ENCODE assay signal across 8 cellular contexts in genomic region chr10:78657622-78658165, GRCh38.
DNase-seq lines count a peak whose midpoint lies in the region; ATAC-seq, FAIRE-seq and TF ChIP-seq lines count a peak whose summit lies in the region.

No MANE protein-coding gene starts in this region.

- H3K4me1 ChIP-seq in keratinocyte (ENCODE audit: control insufficient read depth, extremely low read depth, insufficient read depth, low read length) = no peaks in the 10 kb centered on the region

- peaks cover 11% of the 10 kb centered on the region for H3K27me3 Mint-ChIP-seq in activated B cell treated with CpG ODN at 0.5 μM for 24 hours

- no peak overlapping the region for H3K27ac Mint-ChIP-seq in activated B cell treated with CpG ODN at 0.5 μM for 24 hours

- intact Hi-C loops in activated B cell treated with CpG ODN at 0.5 μM for 24 hours (cut with micrococcal nuclease) = loop anchor here (1.0 kb wide), 2 partner anchors 537 to 610 kb away; no protein-coding TSS in a partner anchor

- peak; percentile 71 for ATAC-seq in GM19351 (IDR thresholded peaks at IDR 0.05; ENCODE audit: unreplicated experiment)
- ATAC-seq in activated B cell treated with CpG ODN at 0.5 μM for 24 hours (ENCODE audit: low read depth) = no peak

- H3K4me2 ChIP-seq in keratinocyte (ENCODE audit: control insufficient read depth, extremely low read depth, insufficient read depth, low read depth, low read length) = no peak overlapping the region

- dilution Hi-C loops in keratinocyte (cut with MboI; ENCODE audit: extremely low pct_ligation_motif_present, low sequenced_read_pairs) = no loop called here

- TF ChIP-seq CTCF in activated B cell treated with CpG ODN at 0.5 μM for 24 hours (IDR thresholded peaks at IDR 0.05) (no peak), bronchial epithelial cell (IDR thresholded peaks at IDR 0.05; ENCODE audit: insufficient read depth, low read length, severe bottlenecking) (peak; percentile 95), keratinocyte (optimal IDR thresholded peaks at IDR 0.05 in 1 of 3, IDR thresholded peaks at IDR 0.05 in 1 of 3, conservative IDR thresholded peaks at IDR 0.05 in 1 of 3; ENCODE audit: extremely low read depth in 1 of 3, insufficient read depth in 2 of 3, low read length in 3 of 3) (peak; percentile 66 to 91 (median 89))

- H3K4me3 ChIP-seq in bronchial epithelial cell (ENCODE audit: low read depth, low read length) (no peak overlapping the region), keratinocyte (ENCODE audit: control insufficient read depth in 2 of 3, extremely low read depth in 1 of 3, insufficient read depth in 2 of 3, low read depth in 1 of 3, low read length in 3 of 3) (no peak overlapping the region)

- FAIRE-seq in bronchial epithelial cell (lab: Jason Lieb, UNC) (no peak), keratinocyte (lab: Jason Lieb, UNC) (peak; percentile 52)

- POLR2A ChIA-PET in activated B cell treated with CpG ODN at 0.5 μM for 24 hours (lab: Charles Lee) = no interaction called here

- DNase-seq in AML-193 (lab: John Stamatoyannopoulos, UW) (peak; percentile 45 to 55), NCI-H187 (lab: John Stamatoyannopoulos, UW) (peak; percentile 16 to 19), activated B cell treated with CpG ODN at 0.5 μM for 24 hours (peak; percentile 33), bronchial epithelial cell (ENCODE audit: low read depth) (peak; percentile 40), keratinocyte (ENCODE audit: low read depth, low spot score) (peak; percentile 4), DMS79 (lab: John Stamatoyannopoulos, UW) (no peak)
- peak; percentile 72 for DNase-seq in stimulated activated CD4-positive, alpha-beta T cell treated with anti-CD3 and anti-CD28 coated beads, Interleukin-1b, Interleukin-23, amount 100 ng/mL, for 48 hours

- no peaks in the 10 kb centered on the region for H4K20me1 ChIP-seq in keratinocyte (ENCODE audit: control insufficient read depth, extremely low read depth, insufficient read depth, low read length)

- H3K9me1 ChIP-seq in keratinocyte (ENCODE audit: control insufficient read depth, extremely low read depth, insufficient read depth, low read length) = no peaks in the 10 kb centered on the region

- H3K36me3 Mint-ChIP-seq in activated B cell treated with CpG ODN at 0.5 μM for 24 hours (ENCODE audit: low read depth) = no peaks in the 10 kb centered on the region

- H3K27me3 ChIP-seq in bronchial epithelial cell (ENCODE audit: control insufficient read depth, insufficient read depth, low read length) = peaks cover 7% of the 10 kb centered on the region
- H3K27me3 ChIP-seq in keratinocyte (ENCODE audit: control insufficient read depth, extremely low read depth, insufficient read depth, low read length) = peaks cover 3% of the 10 kb centered on the region

- no peak overlapping the region for H3K9ac ChIP-seq in keratinocyte (ENCODE audit: control insufficient read depth, extremely low read depth, insufficient read depth, low read length)

- H3K9me3 ChIP-seq in keratinocyte (ENCODE audit: control insufficient read depth, low read depth, low read length) = no peaks in the 10 kb centered on the region

- H3K36me3 ChIP-seq in bronchial epithelial cell (ENCODE audit: control insufficient read depth, insufficient read depth, low read length) = no peaks in the 10 kb centered on the region
- no peaks in the 10 kb centered on the region for H3K36me3 ChIP-seq in keratinocyte (ENCODE audit: control insufficient read depth in 2 of 2, extremely low read depth in 1 of 2, insufficient read depth in 2 of 2, low read length in 2 of 2)

- no peak overlapping the region for H3K27ac ChIP-seq in keratinocyte (ENCODE audit: control insufficient read depth, insufficient read depth, low read length)

- H3K4me1 Mint-ChIP-seq in activated B cell treated with CpG ODN at 0.5 μM for 24 hours = peaks cover 16% of the 10 kb centered on the region

- no peaks in the 10 kb centered on the region for H3K79me2 ChIP-seq in keratinocyte (ENCODE audit: control insufficient read depth, insufficient read depth, low read length)

- H2AFZ ChIP-seq in keratinocyte (ENCODE audit: control insufficient read depth, low read length) = no peak overlapping the region

- CTCF ChIA-PET in activated B cell treated with CpG ODN at 0.5 μM for 24 hours (lab: Charles Lee) = interaction anchor here (0.7 to 1.7 kb wide), 6 partner anchors 8 to 611 kb away, joined by 3 to 11 read pairs (median 4); no protein-coding TSS in a partner anchor

- no peak overlapping the region for H3K4me3 Mint-ChIP-seq in activated B cell treated with CpG ODN at 0.5 μM for 24 hours

- no peaks in the 10 kb centered on the region for H3K9me3 Mint-ChIP-seq in activated B cell treated with CpG ODN at 0.5 μM for 24 hours
